14 cellular contexts compared by ENCODE assay signal in the genomic region with DNA sequence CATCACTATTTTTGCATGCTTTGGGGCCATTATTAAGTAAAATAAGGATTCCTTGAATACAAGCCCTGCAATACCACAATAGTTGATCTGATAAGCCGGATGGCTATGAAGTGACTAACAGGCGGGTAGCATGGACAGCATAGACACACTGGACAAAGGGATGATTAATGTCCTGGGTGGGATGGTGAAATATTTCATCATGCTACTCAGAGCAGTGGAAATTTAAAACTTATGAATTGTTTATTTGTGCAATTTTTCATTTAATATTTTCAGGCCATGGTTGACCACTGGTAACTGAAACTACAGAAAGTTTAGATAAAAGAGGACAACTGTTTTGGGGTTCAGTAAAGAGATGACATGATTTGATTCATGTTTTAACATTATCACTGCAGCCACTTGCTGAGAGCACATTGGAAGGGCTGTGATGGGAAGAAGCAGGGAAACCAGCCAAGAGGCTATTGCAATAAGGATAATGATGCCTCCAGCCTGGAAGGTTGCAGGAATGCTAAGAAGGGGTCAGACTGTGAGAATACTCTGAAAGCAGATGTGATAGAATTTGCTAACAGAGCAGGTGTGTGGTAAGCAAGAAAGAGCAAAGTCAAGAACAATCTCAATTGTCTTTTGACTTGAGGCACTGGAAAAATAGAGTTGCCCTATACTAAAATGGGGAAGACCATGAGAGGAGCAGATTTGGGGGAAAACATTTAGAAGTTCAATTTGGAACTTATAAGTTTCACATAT.
DNase-seq lines count a peak whose midpoint lies in the region; ATAC-seq and TF ChIP-seq lines count a peak whose summit lies in the region.
"Had no signal": no experiment of that assay in that cellular context is flagged by ENCODE, and none has a peak within 500 bp of the region (broad histone marks: within the 10 kb centered on the region; RNA-seq: fewer than 3 reads in every experiment).

No MANE protein-coding gene starts in this region.

- H3K9me3 ChIP-seq in AG04450 (ENCODE audit: control insufficient read depth, insufficient read depth, low read length): no peaks in the 10 kb centered on the region
- H3K9me3 ChIP-seq: BLaER1, colonic mucosa had no signal

- ATAC-seq in HG03108 (IDR thresholded peaks at IDR 0.05; ENCODE audit: unreplicated experiment) (no peak), HG03460 (IDR thresholded peaks at IDR 0.05; ENCODE audit: unreplicated experiment) (no peak)
- ATAC-seq: Panc1 had no signal

- no peaks in the 10 kb centered on the region for H3K27me3 ChIP-seq in AG04450 (ENCODE audit: control insufficient read depth, insufficient read depth, low read length)
- H3K27me3 ChIP-seq: BLaER1, colonic mucosa had no signal

- no peak overlapping the region for H3K4me3 ChIP-seq in AG04450 (ENCODE audit: low read depth, low read length)
- H3K4me3 ChIP-seq: BLaER1, colonic mucosa had no signal

- no peak overlapping the region for H3K27ac ChIP-seq in AG04450 (ENCODE audit: low read depth, low read length)
- H3K27ac ChIP-seq: BLaER1, colonic mucosa had no signal

- CTCF ChIA-PET in AG04450 (lab: Charles Lee): interaction anchor here (1.3 kb wide), 1 partner anchor 21 kb away, joined by 3 read pairs; no protein-coding TSS in a partner anchor

- DNase-seq in AG04450 (ENCODE audit: low read depth, low spot score) (peak; percentile 56), HPDE6-E6E7 (ENCODE audit: extremely low spot score) (peak; percentile 59), amniotic epithelial cell (ENCODE audit: low read depth) (peak; percentile 96), glomerular visceral epithelial cell (ENCODE audit: extremely low spot score) (peak; percentile 43), GM13977 (ENCODE audit: low spot score) (no peak)
- no peak for DNase-seq in central memory CD4-positive, alpha-beta T cell
- DNase-seq: activated CD4-positive, CD25-positive, alpha-beta regulatory T cell; colonic mucosa; hippocampal formation; stimulated activated CD4-positive, alpha-beta T cell treated with anti-CD3 and anti-CD28 coated beads, Interleukin-12 subunit alpha, Interleukin-12 subunit beta, amount 100 ng/mL, for 4 hours had no signal

- POLR2A ChIA-PET in AG04450 (lab: Yijun Ruan, JAX): no interaction called here

- no peak for TF ChIP-seq CTCF in AG04450 (IDR thresholded peaks at IDR 0.05; ENCODE audit: low read depth, low read length)
- TF ChIP-seq CTCF in GM13977 (IDR thresholded peaks at IDR 0.05; ENCODE audit: extremely low read depth, insufficient read depth, missing control alignments): no peak

- in situ Hi-C loops in GM13977 (cut with MboI; ENCODE audit: low pct_unique_long_range_greater_than_20kb, low sequenced_read_pairs, unreplicated experiment): loop anchor here (25.0 kb wide), 1 partner anchor 143 kb away; no protein-coding TSS in a partner anchor

Comparison
In these comparisons a context has a peak if more than half of its experiments do, and no peak if none do; other contexts are left out.
1. DNase-seq: peak in AG04450 (single experiment), HPDE6-E6E7 (single experiment), amniotic epithelial cell (single experiment) and glomerular visceral epithelial cell (single experiment); none in central memory CD4-positive, alpha-beta T cell (single experiment) and GM13977 (single experiment).